ENCODE assay signal across 10 cellular contexts in the genomic region with DNA sequence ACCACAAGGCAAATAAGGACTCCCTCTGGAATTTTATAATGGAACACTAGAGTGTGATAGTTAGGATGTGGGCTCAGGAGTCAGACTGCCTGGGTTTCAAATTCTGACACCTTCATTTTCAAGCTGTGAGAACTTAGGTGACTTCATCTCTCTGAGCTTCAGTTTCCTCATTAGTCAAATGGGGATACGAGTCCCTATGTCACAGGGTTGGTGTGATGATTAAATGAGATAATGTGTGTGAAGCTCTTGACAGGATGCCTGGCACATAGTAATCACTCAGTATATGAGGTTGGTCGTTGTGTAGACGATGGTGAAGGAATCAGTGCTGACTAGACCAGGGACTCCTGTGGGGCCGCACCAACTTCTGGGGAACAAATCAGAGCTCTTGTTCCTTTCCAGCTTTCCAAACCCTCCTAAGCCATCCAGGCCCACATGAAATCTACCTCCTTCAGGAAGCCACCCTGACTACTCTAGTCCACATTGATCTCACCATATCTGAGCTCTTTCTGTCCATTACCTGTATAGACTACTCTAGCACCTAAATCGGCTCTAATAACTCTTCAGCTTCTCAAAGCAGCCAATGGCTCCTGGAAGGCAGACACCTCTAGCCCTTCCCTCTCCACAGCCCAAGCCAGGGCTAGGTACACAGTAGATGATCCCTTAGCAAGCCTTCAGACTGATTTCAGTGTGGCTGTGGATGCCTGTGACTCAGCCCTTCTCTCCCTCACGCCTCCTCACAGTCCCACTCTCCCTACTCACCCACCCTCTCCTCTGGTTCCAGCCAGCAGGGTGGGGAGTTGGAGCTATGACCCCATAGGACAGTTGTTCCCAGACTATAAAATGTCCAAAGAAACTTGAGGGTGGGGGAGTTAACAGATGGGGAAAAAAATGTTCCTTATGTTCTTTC. TPM values are rescaled to one million over a fixed set of nuclear protein-coding genes. Genes with fewer than 3 reads are reported as not detected.
DNase-seq lines count a peak whose midpoint lies in the region; ATAC-seq, FAIRE-seq and TF ChIP-seq lines count a peak whose summit lies in the region.
"Had no signal": no experiment of that assay in that cellular context is flagged by ENCODE, and none has a peak within 500 bp of the region (broad histone marks: within the 10 kb centered on the region; RNA-seq: fewer than 3 reads in every experiment).

No MANE protein-coding gene starts in this region.

- H3K9me3 Mint-ChIP-seq in activated CD4-positive, alpha-beta T cell treated with anti-CD3 and anti-CD28 coated beads, Interleukin-2, amount 10 ng/mL, durations not matched to agents 24 days and 14 days = no peaks in the 10 kb centered on the region

- no peaks in the 10 kb centered on the region for H3K36me3 ChIP-seq in RWPE2 (ENCODE audit: low read depth)
- H3K36me3 ChIP-seq in bronchial epithelial cell (ENCODE audit: control insufficient read depth, insufficient read depth, low read length) = no peaks in the 10 kb centered on the region

- H3K4me3 Mint-ChIP-seq in activated CD4-positive, alpha-beta T cell treated with anti-CD3 and anti-CD28 coated beads, Interleukin-2, amount 10 ng/mL, durations not matched to agents 24 days and 14 days = peak overlapping the region; percentile 70

- no peak overlapping the region for H3K27ac ChIP-seq in RWPE2 (ENCODE audit: poor library complexity, severe bottlenecking)
- H3K27ac ChIP-seq: SK-N-MC had no signal

- TF ChIP-seq CTCF in RWPE2 (IDR thresholded peaks at IDR 0.05; ENCODE audit: poor library complexity, severe bottlenecking) = no peak
- TF ChIP-seq CTCF in bronchial epithelial cell (IDR thresholded peaks at IDR 0.05; ENCODE audit: insufficient read depth, low read length, severe bottlenecking) = no peak

- H3K9me3 ChIP-seq in RWPE2 (ENCODE audit: severe bottlenecking) = no peaks in the 10 kb centered on the region

- H3K27ac Mint-ChIP-seq in activated CD4-positive, alpha-beta T cell treated with anti-CD3 and anti-CD28 coated beads, Interleukin-2, amount 10 ng/mL, durations not matched to agents 24 days and 14 days = peak overlapping the region; percentile 87

- H3K4me1 ChIP-seq in RWPE2 (ENCODE audit: insufficient read depth, poor library complexity, severe bottlenecking) = peaks cover 9% of the 10 kb centered on the region

- 0 out of 3 replicates have a peak, but pooled peaks have one; percentile 15 for ATAC-seq in RWPE2 (ENCODE audit: low read depth)

- H3K4me1 Mint-ChIP-seq in activated CD4-positive, alpha-beta T cell treated with anti-CD3 and anti-CD28 coated beads, Interleukin-2, amount 10 ng/mL, durations not matched to agents 24 days and 14 days = peaks cover 50% of the 10 kb centered on the region

- peaks cover 15% of the 10 kb centered on the region for H3K36me3 Mint-ChIP-seq in activated CD4-positive, alpha-beta T cell treated with anti-CD3 and anti-CD28 coated beads, Interleukin-2, amount 10 ng/mL, durations not matched to agents 24 days and 14 days (ENCODE audit: low read depth)

- H3K27me3 Mint-ChIP-seq in activated CD4-positive, alpha-beta T cell treated with anti-CD3 and anti-CD28 coated beads, Interleukin-2, amount 10 ng/mL, durations not matched to agents 24 days and 14 days = peaks cover 6% of the 10 kb centered on the region

- intact Hi-C loops in activated CD4-positive, alpha-beta T cell treated with anti-CD3 and anti-CD28 coated beads, Interleukin-2, amount 10 ng/mL, durations not matched to agents 24 days and 14 days (cut with micrococcal nuclease) = loop anchor here (1.0 kb wide), 5 partner anchors 8 to 41 kb away; no protein-coding TSS in a partner anchor

- H3K4me3 ChIP-seq in RWPE2 (ENCODE audit: severe bottlenecking) (no peak overlapping the region), bronchial epithelial cell (ENCODE audit: low read depth, low read length) (no peak overlapping the region)
- H3K4me3 ChIP-seq: SK-N-MC had no signal

- DNase-seq in activated CD4-positive, alpha-beta T cell treated with anti-CD3 and anti-CD28 coated beads, Interleukin-2, amount 10 ng/mL, durations not matched to agents 24 days and 14 days = peak; percentile 82
- DNase-seq in activated CD4-positive, alpha-beta T cell treated with anti-CD3 and anti-CD28 coated beads, Interleukin-2, amount 50 U/mL, for 4 hours = no peak
- DNase-seq in RWPE2 (ENCODE audit: low spot score) (no peak), bronchial epithelial cell (ENCODE audit: low read depth) (peak; percentile 61), ecto neural progenitor cell (ENCODE audit: low spot score) (no peak), NCI-H524 treated with DMSO at 0.1 percent for 48 hours (lab: John Stamatoyannopoulos, UW) (no peak), NCI-H69 (lab: John Stamatoyannopoulos, UW) (no peak)
- peak; percentile 56 for DNase-seq in stimulated activated CD4-positive, alpha-beta T cell treated with anti-CD3 and anti-CD28 coated beads, Interleukin-4, amount 100 ng/mL, for 24 hours
- DNase-seq: NCI-H2107 had no signal

- H3K27me3 ChIP-seq in RWPE2 (ENCODE audit: insufficient read depth, poor library complexity, severe bottlenecking) = no peaks in the 10 kb centered on the region
- H3K27me3 ChIP-seq in bronchial epithelial cell (ENCODE audit: control insufficient read depth, insufficient read depth, low read length) = peaks cover 4% of the 10 kb centered on the region

- no peak for FAIRE-seq in bronchial epithelial cell (lab: Jason Lieb, UNC)

RNA-seq across cellular contexts. Expression of a gene that starts 2.5 kb away (rescaled TPM):
- 112 and 113 TPM in 2 replicates for total RNA-seq in activated CD4-positive, alpha-beta T cell treated with anti-CD3 and anti-CD28 coated beads, Interleukin-2, amount 10 ng/mL, durations not matched to agents 24 days and 14 days
- under 0.01 and 0.13 TPM in 2 replicates for total RNA-seq in bronchial epithelial cell

Comparison
In these comparisons a context has a peak if more than half of its experiments do, and no peak if none do; other contexts are left out.
1. DNase-seq: peak in activated CD4-positive, alpha-beta T cell treated with anti-CD3 and anti-CD28 coated beads, Interleukin-2, amount 10 ng/mL, durations not matched to agents 24 days and 14 days (single experiment), bronchial epithelial cell (single experiment) and stimulated activated CD4-positive, alpha-beta T cell treated with anti-CD3 and anti-CD28 coated beads, Interleukin-4, amount 100 ng/mL, for 24 hours (single experiment); none in activated CD4-positive, alpha-beta T cell treated with anti-CD3 and anti-CD28 coated beads, Interleukin-2, amount 50 U/mL, for 4 hours (0 of 2), RWPE2 (single experiment), ecto neural progenitor cell (single experiment), NCI-H524 treated with DMSO at 0.1 percent for 48 hours (single experiment) and NCI-H69 (single experiment).
2. RNA of a gene that starts 2.5 kb away (total RNA-seq): 112 to 113 TPM in activated CD4-positive, alpha-beta T cell treated with anti-CD3 and anti-CD28 coated beads, Interleukin-2, amount 10 ng/mL, durations not matched to agents 24 days and 14 days; under 0.01 to 0.13 TPM in bronchial epithelial cell; every median in the first group is over 100 times any median in the second.